15 cellular contexts compared by ENCODE assay signal in genomic region chr5:61245486-61245885, GRCh38.
DNase-seq lines count a peak whose midpoint lies in the region; ATAC-seq and TF ChIP-seq lines count a peak whose summit lies in the region.
"Had no signal": no experiment of that assay in that cellular context is flagged by ENCODE, and none has a peak within 500 bp of the region (broad histone marks: within the 10 kb centered on the region; RNA-seq: fewer than 3 reads in every experiment).

No MANE protein-coding gene starts in this region.

- CTCF ChIA-PET in mammary epithelial cell (lab: Charles Lee; ENCODE audit: low non-redundant PET) = no interaction called here

- no peaks in the 10 kb centered on the region for H3K36me3 ChIP-seq in MM.1S (replicated peaks; ENCODE audit: insufficient read depth, low read length)
- H3K36me3 ChIP-seq in mammary epithelial cell (ENCODE audit: insufficient read depth, low read length) = no peaks in the 10 kb centered on the region

- H3K4me2 ChIP-seq in MM.1S (ENCODE audit: low read depth, low read length) = no peak overlapping the region
- H3K4me2 ChIP-seq in mammary epithelial cell (ENCODE audit: insufficient read depth, low read depth, low read length) = peak overlapping the region; percentile 57

- H3K79me2 ChIP-seq in MM.1S (ENCODE audit: low read length) (no peaks in the 10 kb centered on the region), mammary epithelial cell (ENCODE audit: insufficient read depth, low read length) (no peaks in the 10 kb centered on the region)

- H3K9me2 ChIP-seq in MM.1S (replicated peaks; ENCODE audit: insufficient read depth, low read length) = no peaks in the 10 kb centered on the region

- H3K27ac ChIP-seq in MM.1S (ENCODE audit: low read length) = no peak overlapping the region
- no peak overlapping the region for H3K27ac ChIP-seq in mammary epithelial cell (ENCODE audit: insufficient read depth, low read depth, low read length)

- H3F3A ChIP-seq in MM.1S (ENCODE audit: insufficient read depth, low read length) = no peaks in the 10 kb centered on the region

- H3K27me3 ChIP-seq in MM.1S (replicated peaks; ENCODE audit: insufficient read depth, low read length) = no peaks in the 10 kb centered on the region
- H3K27me3 ChIP-seq in mammary epithelial cell (ENCODE audit: insufficient read depth, low read length) = no peaks in the 10 kb centered on the region

- in situ Hi-C loops in mammary epithelial cell (cut with MboI; ENCODE audit: low sequenced_read_pairs in 2 of 2) = no loop called here

- H2AFZ ChIP-seq in MM.1S (ENCODE audit: low read length) = no peak overlapping the region
- H2AFZ ChIP-seq in mammary epithelial cell (ENCODE audit: low read depth, low read length) = peak overlapping the region; percentile 88

- peak; percentile 59 for DNase-seq in COR-L47 (lab: John Stamatoyannopoulos, UW)
- DNase-seq in MM.1S = peak; percentile 4
- peak; percentile 29 for DNase-seq in mammary epithelial cell
- peak; percentile 35 to 58 for DNase-seq in lung microvascular endothelial cell (ENCODE audit: low read depth in 2 of 2)
- no peak for DNase-seq in NCI-H1048 (lab: John Stamatoyannopoulos, UW)
- DNase-seq in AG08395 (ENCODE audit: low spot score) = no peak
- no peak for DNase-seq in HFFc6
- DNase-seq: activated naive CD8-positive, alpha-beta T cell treated with anti-CD3 and anti-CD28 coated beads for 36 hours; CD8-positive, alpha-beta T cell; effector CD8-positive, alpha-beta T cell; NCI-H526 treated with DMSO at 0.1 percent for 48 hours; nephron progenitor cell; stimulated activated naive CD4-positive, alpha-beta T cell; T-helper 1 cell had no signal

- no peaks in the 10 kb centered on the region for H3K9me3 ChIP-seq in MM.1S (replicated peaks; ENCODE audit: insufficient read depth, low read length)
- no peaks in the 10 kb centered on the region for H3K9me3 ChIP-seq in mammary epithelial cell (replicated peaks; ENCODE audit: insufficient read depth, low read length)

- H3K4me3 Mint-ChIP-seq in HFFc6 = no peak overlapping the region
- H3K4me3 Mint-ChIP-seq: activated naive CD8-positive, alpha-beta T cell treated with anti-CD3 and anti-CD28 coated beads for 36 hours; CD8-positive, alpha-beta T cell; nephron progenitor cell had no signal

- TF ChIP-seq CTCF in MM.1S (IDR thresholded peaks at IDR 0.05; ENCODE audit: low read length) (no peak), mammary epithelial cell (conservative IDR thresholded peaks at IDR 0.05 in 1 of 2, IDR thresholded peaks at IDR 0.05 in 1 of 2; ENCODE audit: extremely low read depth in 1 of 2, insufficient read depth in 1 of 2, low read depth in 1 of 2, low read length in 2 of 2) (no peak), HFFc6 (IDR thresholded peaks at IDR 0.05) (no peak)

- H3K4me1 ChIP-seq in MM.1S (ENCODE audit: low read length) = no peaks in the 10 kb centered on the region
- H3K4me1 ChIP-seq in mammary epithelial cell (ENCODE audit: insufficient read depth, low read length) = peaks cover 11% of the 10 kb centered on the region

- no peaks in the 10 kb centered on the region for H4K20me1 ChIP-seq in MM.1S (ENCODE audit: insufficient read depth, low read length)
- H4K20me1 ChIP-seq in mammary epithelial cell (ENCODE audit: insufficient read depth, low read length) = no peaks in the 10 kb centered on the region

- intact Hi-C loops in mammary epithelial cell (cut with micrococcal nuclease) = no loop called here

- peaks cover 19% of the 10 kb centered on the region for H3K36me3 Mint-ChIP-seq in HFFc6 (ENCODE audit: low read depth)
- H3K36me3 Mint-ChIP-seq: activated naive CD8-positive, alpha-beta T cell treated with anti-CD3 and anti-CD28 coated beads for 36 hours; CD8-positive, alpha-beta T cell had no signal

- H3K9ac ChIP-seq in MM.1S (ENCODE audit: low read length) = no peak overlapping the region
- H3K9ac ChIP-seq in mammary epithelial cell (ENCODE audit: insufficient read depth, low read length) = no peak overlapping the region

- dilution Hi-C loops in mammary epithelial cell (cut with HindIII; ENCODE audit: low sequenced_read_pairs) = no loop called here

- peaks cover 7% of the 10 kb centered on the region; the same call in 1 of the 2 replicates for H3K4me1 Mint-ChIP-seq in HFFc6 (ENCODE audit: low read depth)
- H3K4me1 Mint-ChIP-seq: activated naive CD8-positive, alpha-beta T cell treated with anti-CD3 and anti-CD28 coated beads for 36 hours; nephron progenitor cell had no signal

- H3K27ac Mint-ChIP-seq in HFFc6 = no peak overlapping the region
- H3K27ac Mint-ChIP-seq: activated naive CD8-positive, alpha-beta T cell treated with anti-CD3 and anti-CD28 coated beads for 36 hours; CD8-positive, alpha-beta T cell; nephron progenitor cell had no signal

- peaks cover 4% of the 10 kb centered on the region; the same call in 1 of the 2 replicates for H3K9me3 Mint-ChIP-seq in HFFc6
- H3K9me3 Mint-ChIP-seq: CD8-positive, alpha-beta T cell had no signal

- peaks cover 5% of the 10 kb centered on the region for H3K27me3 Mint-ChIP-seq in HFFc6 (ENCODE audit: insufficient read depth)

- H3K4me3 ChIP-seq in MM.1S (ENCODE audit: low read length) (no peak overlapping the region), mammary epithelial cell (replicated peaks in 1 of 3; ENCODE audit: insufficient read depth in 1 of 3, low read depth in 2 of 3, low read length in 3 of 3) (no peak overlapping the region)

- BruUV-seq in mammary epithelial cell (replicated peaks; lab: Mats Ljungman, UMichigan) = no TSS peak

- no peak for ATAC-seq in GM18502 (IDR thresholded peaks at IDR 0.05; ENCODE audit: poor library complexity, unreplicated experiment)
- ATAC-seq: CD8-positive, alpha-beta T cell had no signal

- 41% methylated on average over 4 of the region's 4 CpGs for WGBS in mammary epithelial cell (ENCODE audit: low coverage, missing lambda C conversion rate)

Comparison
In these comparisons a context has a peak if more than half of its experiments do, and no peak if none do; other contexts are left out.
1. DNase-seq: peak in COR-L47 (single experiment), MM.1S (single experiment), mammary epithelial cell (single experiment) and lung microvascular endothelial cell (2 of 2); none in NCI-H1048 (single experiment), AG08395 (single experiment) and HFFc6 (single experiment).